In genomic region chr10:123274513-123275182, GRCh38 we compare ENCODE assay signal across 20 cellular contexts.
A peak's percentile ranks its signal among the peaks of the same experiment; 100 is the strongest.
DNase-seq lines count a peak whose midpoint lies in the region; ATAC-seq and TF ChIP-seq lines count a peak whose summit lies in the region.
"Had no signal": no experiment of that assay in that cellular context is flagged by ENCODE, and none has a peak within 500 bp of the region (broad histone marks: within the 10 kb centered on the region; RNA-seq: fewer than 3 reads in every experiment).

No MANE protein-coding gene starts in this region.

- 15% methylated on average over 25 of the region's 25 CpGs for WGBS in prostate gland

- peak overlapping the region; percentile 78 for H3K4me3 Mint-ChIP-seq in type B pancreatic cell
- H3K4me3 Mint-ChIP-seq: activated CD4-positive, alpha-beta T cell treated with anti-CD3 and anti-CD28 coated beads, Interleukin-2, amount 10 ng/mL, durations not matched to agents 7 days and 5 days; activated naive CD8-positive, alpha-beta T cell treated with anti-CD3 and anti-CD28 coated beads for 36 hours had no signal

- H3K27ac ChIP-seq in iPS-18a (ENCODE audit: low read length): no peak overlapping the region
- no peak overlapping the region for H3K27ac ChIP-seq in prostate gland
- H3K27ac ChIP-seq: 22Rv1, gastroesophageal sphincter, KMS-11, SJCRH30, spleen had no signal

- H3K4me3 ChIP-seq in iPS-18a (ENCODE audit: low read length) (peak overlapping the region; percentile 35), prostate gland (peak overlapping the region in 1 of 2 donors; percentile 10)
- H3K4me3 ChIP-seq: gastroesophageal sphincter, SJCRH30, spleen had no signal

- ATAC-seq in esophagus mucosa: no peak
- ATAC-seq: gastroesophageal sphincter; stimulated activated naive CD8-positive, alpha-beta T cell treated with anti-CD3 and anti-CD28 coated beads, Interleukin-15, Interleukin-2, amounts not matched to agents 100 U/mL and 50 U/mL, for 24 hours had no signal

- DNase-seq in NCI-H1105 treated with DMSO at 0.1 percent for 48 hours (lab: John Stamatoyannopoulos, UW) (peak; percentile 91), NCI-H1105 (lab: John Stamatoyannopoulos, UW) (no peak), NCI-H748 (lab: John Stamatoyannopoulos, UW; ENCODE audit: unreplicated experiment) (peak; percentile 99), type B pancreatic cell (ENCODE audit: extremely low spot score, unreplicated experiment) (no peak), prostate gland (ENCODE audit: low spot score) (no peak), midbrain (lab: John Stamatoyannopoulos, UW) (no peak)
- DNase-seq: activated CD4-positive, alpha-beta T cell treated with anti-CD3 and anti-CD28 coated beads, Interleukin-2, amount 10 ng/mL, durations not matched to agents 7 days and 5 days; activated naive CD8-positive, alpha-beta T cell treated with anti-CD3 and anti-CD28 coated beads for 36 hours; central memory CD4-positive, alpha-beta T cell; kidney; NCI-H2029 treated with DMSO at 0.1 percent for 48 hours; SJCRH30; spleen; stimulated activated naive CD8-positive, alpha-beta T cell treated with anti-CD3 and anti-CD28 coated beads, Interleukin-15, Interleukin-2, amounts not matched to agents 100 U/mL and 50 U/mL, for 24 hours had no signal

- peaks cover 10% of the 10 kb centered on the region for H3K4me1 Mint-ChIP-seq in type B pancreatic cell (ENCODE audit: unreplicated experiment)
- H3K4me1 Mint-ChIP-seq: activated CD4-positive, alpha-beta T cell treated with anti-CD3 and anti-CD28 coated beads, Interleukin-2, amount 10 ng/mL, durations not matched to agents 7 days and 5 days; CD14-positive monocyte had no signal

- intact Hi-C loops in prostate gland (cut with DNase I): no loop called here

- peaks cover 4% of the 10 kb centered on the region for H3K36me3 Mint-ChIP-seq in type B pancreatic cell
- H3K36me3 Mint-ChIP-seq: CD14-positive monocyte had no signal

- TF ChIP-seq POLR2A in prostate gland (IDR thresholded peaks at IDR 0.05): no peak

- H3K4me1 ChIP-seq in iPS-18a (ENCODE audit: control insufficient read depth, low read depth, low read length): peaks cover 7% of the 10 kb centered on the region
- no peaks in the 10 kb centered on the region for H3K4me1 ChIP-seq in prostate gland (replicated peaks)
- H3K4me1 ChIP-seq: gastroesophageal sphincter, spleen had no signal

- H3K9me3 ChIP-seq in iPS-18a (ENCODE audit: control insufficient read depth, low read depth, low read length): no peaks in the 10 kb centered on the region
- no peaks in the 10 kb centered on the region for H3K9me3 ChIP-seq in prostate gland
- H3K9me3 ChIP-seq: SJCRH30 had no signal

- no peak overlapping the region for H3K9ac ChIP-seq in iPS-18a (ENCODE audit: low read length)
- H3K9ac ChIP-seq: KMS-11 had no signal

- H3K27me3 Mint-ChIP-seq in type B pancreatic cell: peaks cover 85% of the 10 kb centered on the region

- peaks cover 10% of the 10 kb centered on the region for H3K27me3 ChIP-seq in iPS-18a (ENCODE audit: control insufficient read depth, insufficient read depth, low read length)
- H3K27me3 ChIP-seq in prostate gland (replicated peaks; ENCODE audit: insufficient read depth): no peaks in the 10 kb centered on the region
- H3K27me3 ChIP-seq: SJCRH30 had no signal

- H3K27ac Mint-ChIP-seq in type B pancreatic cell: peak overlapping the region; percentile 46
- H3K27ac Mint-ChIP-seq: activated CD4-positive, alpha-beta T cell treated with anti-CD3 and anti-CD28 coated beads, Interleukin-2, amount 10 ng/mL, durations not matched to agents 7 days and 5 days; activated naive CD8-positive, alpha-beta T cell treated with anti-CD3 and anti-CD28 coated beads for 36 hours had no signal

- TF ChIP-seq CTCF in type B pancreatic cell (conservative IDR thresholded peaks at IDR 0.05) (no peak), prostate gland (IDR thresholded peaks at IDR 0.05) (no peak)

- H3K9me3 Mint-ChIP-seq in type B pancreatic cell: peaks cover 4% of the 10 kb centered on the region

- H3K36me3 ChIP-seq in iPS-18a (ENCODE audit: control insufficient read depth, low read depth, low read length) (no peaks in the 10 kb centered on the region), prostate gland (no peaks in the 10 kb centered on the region)
- H3K36me3 ChIP-seq: gastroesophageal sphincter, SJCRH30, spleen had no signal

Comparison
In these comparisons a context has a peak if more than half of its experiments do, and no peak if none do; other contexts are left out.
1. DNase-seq: peak in NCI-H1105 treated with DMSO at 0.1 percent for 48 hours (single experiment) and NCI-H748 (single experiment); none in NCI-H1105 (single experiment), type B pancreatic cell (single experiment), prostate gland (single experiment) and midbrain (single experiment).